In the genomic region with DNA sequence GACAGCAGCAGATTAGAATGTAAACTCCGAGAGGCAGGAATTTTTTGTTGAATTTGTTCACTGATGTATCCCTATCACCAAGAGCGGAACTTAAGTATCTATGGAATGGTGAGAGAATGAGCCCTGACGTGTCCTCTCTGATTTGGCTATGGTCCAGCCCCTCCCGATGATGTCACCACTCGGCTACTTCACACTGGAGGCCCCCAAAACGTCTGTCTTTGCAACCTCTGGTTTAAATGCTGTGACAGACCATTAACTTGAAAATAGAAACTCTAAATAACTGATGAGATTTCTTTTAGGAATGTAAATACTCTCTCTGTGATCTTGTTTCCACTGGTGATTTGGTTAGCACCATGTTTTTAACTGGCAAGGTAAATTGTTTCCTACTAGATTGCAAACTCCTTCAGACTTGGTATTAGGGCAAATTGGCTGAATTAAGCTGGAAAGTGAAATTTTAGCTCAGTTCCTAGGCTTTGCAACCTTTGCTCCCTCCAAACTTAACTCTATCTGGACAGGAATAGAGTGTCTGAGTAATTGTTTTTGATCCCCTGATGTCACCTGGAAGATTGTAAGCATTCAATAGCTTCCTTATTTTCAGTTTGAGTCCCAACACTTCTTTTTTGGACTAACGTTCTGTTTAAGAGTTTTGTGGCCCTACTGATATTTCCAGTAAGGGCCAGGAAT, we compare ENCODE assay signal across 9 cellular contexts. TPM values are rescaled to one million over a fixed set of nuclear protein-coding genes. Genes with fewer than 3 reads are reported as not detected.
DNase-seq lines count a peak whose midpoint lies in the region; ATAC-seq and TF ChIP-seq lines count a peak whose summit lies in the region.
"Had no signal": no experiment of that assay in that cellular context is flagged by ENCODE, and none has a peak within 500 bp of the region (broad histone marks: within the 10 kb centered on the region; RNA-seq: fewer than 3 reads in every experiment).

No MANE protein-coding gene starts in this region.

- CTCF ChIA-PET in CD8-positive, alpha-beta T cell (lab: Charles Lee), result no interaction called here

- H3K4me3 Mint-ChIP-seq in CD8-positive, alpha-beta T cell, result no peak overlapping the region
- H3K4me3 Mint-ChIP-seq: activated naive CD4-positive, alpha-beta T cell treated with anti-CD3 and anti-CD28 coated beads, Interleukin-2, amount 50 U/mL, for 24 hours had no signal

- no peaks in the 10 kb centered on the region for H3K9me3 Mint-ChIP-seq in CD8-positive, alpha-beta T cell
- H3K9me3 Mint-ChIP-seq: activated naive CD4-positive, alpha-beta T cell treated with anti-CD3 and anti-CD28 coated beads, Interleukin-2, amount 50 U/mL, for 24 hours had no signal

- H3K27me3 Mint-ChIP-seq in CD8-positive, alpha-beta T cell (ENCODE audit: low read depth), result no peaks in the 10 kb centered on the region
- H3K27me3 Mint-ChIP-seq: activated naive CD4-positive, alpha-beta T cell treated with anti-CD3 and anti-CD28 coated beads, Interleukin-2, amount 50 U/mL, for 24 hours had no signal

- H3K36me3 Mint-ChIP-seq in CD8-positive, alpha-beta T cell, result no peaks in the 10 kb centered on the region
- H3K36me3 Mint-ChIP-seq: activated naive CD4-positive, alpha-beta T cell treated with anti-CD3 and anti-CD28 coated beads, Interleukin-2, amount 50 U/mL, for 24 hours had no signal

- no peak overlapping the region for H3K9ac ChIP-seq in rectal smooth muscle tissue (ENCODE audit: low read length)

- H3K4me1 Mint-ChIP-seq in CD8-positive, alpha-beta T cell (ENCODE audit: low read depth), result no peaks in the 10 kb centered on the region
- H3K4me1 Mint-ChIP-seq: activated naive CD4-positive, alpha-beta T cell treated with anti-CD3 and anti-CD28 coated beads, Interleukin-2, amount 50 U/mL, for 24 hours had no signal

- intact Hi-C loops in Right ventricle myocardium superior (cut with DNase I), result loop anchor here (5.0 kb wide), 1 partner anchor 34 kb away; no protein-coding TSS in a partner anchor
- intact Hi-C loops in CD8-positive, alpha-beta T cell (cut with DNase I, micrococcal nuclease), result no loop called here

- no peak overlapping the region for H3K4me3 ChIP-seq in rectal smooth muscle tissue (ENCODE audit: low read length)
- H3K4me3 ChIP-seq in CD8-positive, alpha-beta T cell (ENCODE audit: low read depth, low read length), result no peak overlapping the region

- ATAC-seq in SK-N-SH treated with all-trans-retinoic acid at 6 μM for 48 hours (peak; percentile 64), Right ventricle myocardium superior (ENCODE audit: poor library complexity) (peak; percentile 69), HG02763 (IDR thresholded peaks at IDR 0.05; ENCODE audit: unreplicated experiment) (no peak)
- ATAC-seq in CD8-positive, alpha-beta T cell, result no peak

- H3K36me3 ChIP-seq in rectal smooth muscle tissue (ENCODE audit: control insufficient read depth, insufficient read depth, low read length), result no peaks in the 10 kb centered on the region
- no peaks in the 10 kb centered on the region for H3K36me3 ChIP-seq in CD8-positive, alpha-beta T cell (ENCODE audit: insufficient read depth, low read length)

- no peaks in the 10 kb centered on the region for H3K9me3 ChIP-seq in CD8-positive, alpha-beta T cell (ENCODE audit: low read length)

- POLR2A ChIA-PET in CD8-positive, alpha-beta T cell (lab: Charles Lee), result no interaction called here

- H3K27ac Mint-ChIP-seq in CD8-positive, alpha-beta T cell, result no peak overlapping the region
- H3K27ac Mint-ChIP-seq: activated naive CD4-positive, alpha-beta T cell treated with anti-CD3 and anti-CD28 coated beads, Interleukin-2, amount 50 U/mL, for 24 hours had no signal

- no peak for TF ChIP-seq CTCF in CD8-positive, alpha-beta T cell (IDR thresholded peaks at IDR 0.05)

- peak overlapping the region; percentile 64 for H3K27ac ChIP-seq in rectal smooth muscle tissue (ENCODE audit: low read depth, low read length)
- no peak overlapping the region for H3K27ac ChIP-seq in CD8-positive, alpha-beta T cell (ENCODE audit: low read depth, low read length)

- peaks cover 6% of the 10 kb centered on the region for H3K4me1 ChIP-seq in rectal smooth muscle tissue (ENCODE audit: control insufficient read depth, insufficient read depth, low read length)
- H3K4me1 ChIP-seq in CD8-positive, alpha-beta T cell (ENCODE audit: insufficient read depth, low read length), result no peaks in the 10 kb centered on the region

- no peaks in the 10 kb centered on the region for H3K27me3 ChIP-seq in rectal smooth muscle tissue (ENCODE audit: control insufficient read depth, insufficient read depth, low read length)
- H3K27me3 ChIP-seq in CD8-positive, alpha-beta T cell (ENCODE audit: insufficient read depth, low read length), result no peaks in the 10 kb centered on the region

- peak; percentile 93 for DNase-seq in ELR (ENCODE audit: low read depth)
- DNase-seq in Right ventricle myocardium superior, result peak; percentile 72
- DNase-seq in CD8-positive, alpha-beta T cell, result no peak
- no peak for DNase-seq in NCI-H1105 treated with DMSO at 0.1 percent for 48 hours (lab: John Stamatoyannopoulos, UW)
- no peak for DNase-seq in activated CD8-positive, alpha-beta memory T cell treated with anti-CD3 and anti-CD28 coated beads, Interleukin-2, amount 50 U/mL, for 48 hours

TF ChIP-seq in SK-N-SH treated with all-trans-retinoic acid at 6 μM for 48 hours, 23 proteins besides CTCF, POLR2A, EP300 and RAD21:
- TF ChIP-seq ZC3H10 (CRISPR knock-in tag; IDR thresholded peaks at IDR 0.05), result 0 out of 2 replicates have a peak, but pooled peaks have one; percentile 47
- no peak for TF ChIP-seq CSDC2 (CRISPR knock-in tag; IDR thresholded peaks at IDR 0.05)
- peak; percentile 35 for TF ChIP-seq ISL1 (CRISPR knock-in tag; IDR thresholded peaks at IDR 0.05)
- TF ChIP-seq, protein P1, sequence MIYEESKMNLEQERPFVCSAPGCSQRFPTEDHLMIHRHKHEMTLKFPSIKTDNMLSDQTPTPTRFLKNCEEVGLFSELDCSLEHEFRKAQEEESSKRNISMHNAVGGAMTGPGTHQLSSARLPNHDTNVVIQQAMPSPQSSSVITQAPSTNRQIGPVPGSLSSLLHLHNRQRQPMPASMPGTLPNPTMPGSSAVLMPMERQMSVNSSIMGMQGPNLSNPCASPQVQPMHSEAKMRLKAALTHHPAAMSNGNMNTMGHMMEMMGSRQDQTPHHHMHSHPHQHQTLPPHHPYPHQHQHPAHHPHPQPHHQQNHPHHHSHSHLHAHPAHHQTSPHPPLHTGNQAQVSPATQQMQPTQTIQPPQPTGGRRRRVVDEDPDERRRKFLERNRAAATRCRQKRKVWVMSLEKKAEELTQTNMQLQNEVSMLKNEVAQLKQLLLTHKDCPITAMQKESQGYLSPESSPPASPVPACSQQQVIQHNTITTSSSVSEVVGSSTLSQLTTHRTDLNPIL (CRISPR knock-in tag; IDR thresholded peaks at IDR 0.05; ENCODE audit: low read depth), result 0 out of 2 replicates have a peak, but pooled peaks have one; percentile 32
- no peak for TF ChIP-seq ZNF70 (CRISPR knock-in tag; IDR thresholded peaks at IDR 0.05)

RNA-seq across cellular contexts. Expression of a gene that starts 19.1 kb away (rescaled TPM):
- total RNA-seq in Right ventricle myocardium superior, result 1.3 TPM
- not detected for total RNA-seq in CD8-positive, alpha-beta T cell

Comparison
In these comparisons a context has a peak if more than half of its experiments do, and no peak if none do; other contexts are left out.
1. DNase-seq: peak in ELR (single experiment) and Right ventricle myocardium superior (single experiment); none in CD8-positive, alpha-beta T cell (0 of 7), NCI-H1105 treated with DMSO at 0.1 percent for 48 hours (single experiment) and activated CD8-positive, alpha-beta memory T cell treated with anti-CD3 and anti-CD28 coated beads, Interleukin-2, amount 50 U/mL, for 48 hours (single experiment).
2. ATAC-seq: peak in SK-N-SH treated with all-trans-retinoic acid at 6 μM for 48 hours (single experiment) and Right ventricle myocardium superior (single experiment); none in CD8-positive, alpha-beta T cell (single experiment) and HG02763 (single experiment).